ENCODE assay signal across 8 cellular contexts in genomic region chr2:38601463-38602135, GRCh38. TPM values are rescaled to one million over a fixed set of nuclear protein-coding genes. Genes with fewer than 3 reads are reported as not detected.
DNase-seq lines count a peak whose midpoint lies in the region; ATAC-seq and TF ChIP-seq lines count a peak whose summit lies in the region.

No MANE protein-coding gene starts in this region.

- H3K27ac Mint-ChIP-seq in CD8-positive, alpha-beta memory T cell = peak overlapping the region; percentile 72 to 99 (median 89)
- no peak overlapping the region for H3K27ac Mint-ChIP-seq in activated B cell treated with CpG ODN at 0.5 μM for 24 hours

- intact Hi-C loops in HCT116 (cut with micrococcal nuclease) (loop anchor here (5.0 kb wide), 1 partner anchor 126 kb away; no protein-coding TSS in a partner anchor), activated B cell treated with CpG ODN at 0.5 μM for 24 hours (cut with micrococcal nuclease) (loop anchor here (1.0 to 10.0 kb wide), 5 partner anchors 21 to 523 kb away; partner anchors contain the start of gene SOS1), gastrocnemius medialis (cut with DNase I; ENCODE audit: low total_unique reads) (loop anchor here (2.0 to 5.0 kb wide), 6 partner anchors 65 to 225 kb away; partner anchors contain the start of genes ATL2, GALM and SRSF7)

- H3K4me2 ChIP-seq in HCT116 (ENCODE audit: low read length) = peak overlapping the region; percentile 92

- H4K20me1 ChIP-seq in HCT116 (ENCODE audit: insufficient read depth) = 0 out of 2 replicates have a peak, but pooled peaks cover 7% of the 10 kb centered on the region

- H3K9me3 Mint-ChIP-seq in CD8-positive, alpha-beta memory T cell = no peaks in the 10 kb centered on the region
- no peaks in the 10 kb centered on the region for H3K9me3 Mint-ChIP-seq in activated B cell treated with CpG ODN at 0.5 μM for 24 hours

- no peak for TF ChIP-seq RAD21 in HCT116 (IDR thresholded peaks at IDR 0.05; ENCODE audit: low read depth)

- no peaks in the 10 kb centered on the region for H3K36me3 ChIP-seq in CD8-positive, alpha-beta memory T cell (ENCODE audit: insufficient read depth, low read length)
- no peaks in the 10 kb centered on the region for H3K36me3 ChIP-seq in HCT116 (ENCODE audit: control insufficient read depth in 1 of 2, insufficient read depth in 2 of 2, low read length in 2 of 2)
- no peaks in the 10 kb centered on the region for H3K36me3 ChIP-seq in gastrocnemius medialis

- BruUV-seq in HCT116 (replicated peaks; lab: Mats Ljungman, UMichigan) = no TSS peak

- no peak overlapping the region for H2AFZ ChIP-seq in HCT116 (ENCODE audit: low read depth, low read length, poor library complexity, severe bottlenecking)

- peak overlapping the region; percentile 93 for H3K4me3 ChIP-seq in CD8-positive, alpha-beta memory T cell (ENCODE audit: low read length)
- H3K4me3 ChIP-seq in HCT116 (replicated peaks in 1 of 2; ENCODE audit: low read depth in 1 of 2, low read length in 2 of 2) (peak overlapping the region; percentile 77 to 79), gastrocnemius medialis (peak overlapping the region; percentile 80 to 93 (median 90))

- H3K9ac ChIP-seq in HCT116 (ENCODE audit: low read length) = peak overlapping the region; percentile 73

- H3K4me3 Mint-ChIP-seq in CD8-positive, alpha-beta memory T cell = peak overlapping the region; percentile 93 to 97 (median 96)
- peak overlapping the region; percentile 79 for H3K4me3 Mint-ChIP-seq in activated B cell treated with CpG ODN at 0.5 μM for 24 hours

- peaks cover 0 to 27% (median 1%) of the 10 kb centered on the region in 3 donors for H3K36me3 Mint-ChIP-seq in CD8-positive, alpha-beta memory T cell
- H3K36me3 Mint-ChIP-seq in activated B cell treated with CpG ODN at 0.5 μM for 24 hours (ENCODE audit: low read depth) = peaks cover 2% of the 10 kb centered on the region

- peak overlapping the region; percentile 82 for H3K27ac ChIP-seq in CD8-positive, alpha-beta memory T cell (ENCODE audit: low read depth, low read length)
- H3K27ac ChIP-seq in HCT116 (ENCODE audit: low read depth, low read length) (peak overlapping the region; percentile 95), gastrocnemius medialis (peak overlapping the region; percentile 94 to 98 (median 98))

- peaks cover 0 to 2% of the 10 kb centered on the region in 2 donors for H3K27me3 Mint-ChIP-seq in CD8-positive, alpha-beta memory T cell
- H3K27me3 Mint-ChIP-seq in activated B cell treated with CpG ODN at 0.5 μM for 24 hours = peaks cover 35% of the 10 kb centered on the region

- no peaks in the 10 kb centered on the region for H3K9me2 ChIP-seq in HCT116 (ENCODE audit: insufficient read depth)

- POLR2A ChIA-PET in CD8-positive, alpha-beta memory T cell (lab: Charles Lee) = interaction anchor here (0.6 to 5.8 kb wide), 15 partner anchors 10 to 150 kb away, joined by 3 to 57 read pairs (median 6); partner anchors contain the start of genes GALM and SRSF7
- POLR2A ChIA-PET in HCT116 (lab: Charles Lee) = interaction anchor here (1.3 kb wide), 1 partner anchor 150 kb away, joined by 3 read pairs; the partner anchor contains the start of gene SRSF7
- POLR2A ChIA-PET in activated B cell treated with CpG ODN at 0.5 μM for 24 hours (lab: Charles Lee) = interaction anchor here (1.0 to 5.0 kb wide), 2 partner anchors 141 to 150 kb away, joined by 3 to 39 read pairs; partner anchors contain the start of gene SRSF7

- TF ChIP-seq CTCF in HCT116 (IDR thresholded peaks at IDR 0.05 in 2 of 3, conservative IDR thresholded peaks at IDR 0.05 in 1 of 3; ENCODE audit: borderline replicate concordance in 1 of 3, insufficient read depth in 1 of 3, low read depth in 2 of 3, low read length in 2 of 3) (no peak), activated B cell treated with CpG ODN at 0.5 μM for 24 hours (IDR thresholded peaks at IDR 0.05) (no peak), gastrocnemius medialis (IDR thresholded peaks at IDR 0.05 in 4 of 5, conservative IDR thresholded peaks at IDR 0.05 in 1 of 5) (no peak)

- no peak for DNase-seq in CD8-positive, alpha-beta memory T cell
- no peak for DNase-seq in HCT116 (ENCODE audit: low read depth, low spot score)
- DNase-seq in activated B cell treated with CpG ODN at 0.5 μM for 24 hours = no peak
- DNase-seq in glomerular visceral epithelial cell (ENCODE audit: extremely low spot score) = peak; percentile 19
- DNase-seq in gastrocnemius medialis = no peak
- no peak for DNase-seq in COLO668 (lab: John Stamatoyannopoulos, UW; ENCODE audit: unreplicated experiment)
- no peak for DNase-seq in activated gamma-delta T cell treated with Interleukin-2 at 50 U/mL for 16 hours
- DNase-seq in activated gamma-delta T cell (lab: John Stamatoyannopoulos, UW) = no peak

- RAD21 ChIA-PET in HCT116 (lab: Charles Lee; ENCODE audit: low non-redundant PET in 1 of 2, low total read pairs in 2 of 2, uncharacterized antibody in 2 of 2, unreplicated experiment in 2 of 2) = no interaction called here

- peaks cover 47 to 62% (median 60%) of the 10 kb centered on the region in 3 donors for H3K4me1 Mint-ChIP-seq in CD8-positive, alpha-beta memory T cell
- peaks cover 15% of the 10 kb centered on the region for H3K4me1 Mint-ChIP-seq in activated B cell treated with CpG ODN at 0.5 μM for 24 hours

- no peaks in the 10 kb centered on the region for H3K27me3 ChIP-seq in CD8-positive, alpha-beta memory T cell (ENCODE audit: insufficient read depth, low read length, poor library complexity, severe bottlenecking)
- no peaks in the 10 kb centered on the region for H3K27me3 ChIP-seq in HCT116 (ENCODE audit: insufficient read depth, low read length)
- H3K27me3 ChIP-seq in gastrocnemius medialis = no peaks in the 10 kb centered on the region

- H3K4me1 ChIP-seq in CD8-positive, alpha-beta memory T cell (ENCODE audit: insufficient read depth, low read length) = peaks cover 22% of the 10 kb centered on the region
- H3K4me1 ChIP-seq in HCT116 (ENCODE audit: control insufficient read depth in 1 of 2, insufficient read depth in 2 of 2, low read length in 2 of 2) (peaks cover 23 to 28% of the 10 kb centered on the region in 2 experiments), gastrocnemius medialis (peaks cover 40 to 55% of the 10 kb centered on the region in 2 donors)

- in situ Hi-C loops in gastrocnemius medialis (cut with MboI; ENCODE audit: low sequenced_read_pairs in 4 of 4) = loop anchor here in 2 of 4 donors (10.0 kb wide), 1 partner anchor 63 kb away; the partner anchor contains the start of gene GALM (in 2 of the 2)

- CTCF ChIA-PET in CD8-positive, alpha-beta memory T cell (lab: Charles Lee) = interaction anchor here (1.0 to 8.0 kb wide), 20 partner anchors 11 to 149 kb away, joined by 3 to 96 read pairs (median 8); partner anchors contain the start of genes GALM and SRSF7
- CTCF ChIA-PET in HCT116 (lab: Charles Lee) = interaction anchor here (1.0 to 1.2 kb wide), 2 partner anchors 24 to 124 kb away, joined by 3 read pairs; no protein-coding TSS in a partner anchor
- CTCF ChIA-PET in activated B cell treated with CpG ODN at 0.5 μM for 24 hours (lab: Charles Lee) = interaction anchor here (0.8 to 1.5 kb wide), 4 partner anchors 20 to 346 kb away, joined by 3 to 4 read pairs (median 3); no protein-coding TSS in a partner anchor

- no peak for ATAC-seq in HCT116
- ATAC-seq in activated B cell treated with CpG ODN at 0.5 μM for 24 hours (ENCODE audit: low read depth) = no peak
- ATAC-seq in gastrocnemius medialis = no peak

- peaks cover 52% of the 10 kb centered on the region for H3K79me2 ChIP-seq in HCT116 (ENCODE audit: insufficient read depth, low read length)

- no peaks in the 10 kb centered on the region for H3K9me3 ChIP-seq in CD8-positive, alpha-beta memory T cell (ENCODE audit: low read length)
- no peaks in the 10 kb centered on the region for H3K9me3 ChIP-seq in HCT116 (ENCODE audit: control insufficient read depth in 1 of 2, insufficient read depth in 1 of 2, low read depth in 1 of 2, low read length in 2 of 2)
- no peaks in the 10 kb centered on the region for H3K9me3 ChIP-seq in gastrocnemius medialis

- no peak for TF ChIP-seq POLR2A in HCT116 (IDR thresholded peaks at IDR 0.05; ENCODE audit: borderline replicate concordance, extremely low read depth, insufficient read depth, insufficient read length)
- TF ChIP-seq POLR2A in gastrocnemius medialis (IDR thresholded peaks at IDR 0.05) = no peak

TF ChIP-seq in HCT116, 20 proteins besides CTCF, POLR2A, EP300 and RAD21 (continues in another document):
- no peak for TF ChIP-seq MAX (IDR thresholded peaks at IDR 0.05)
- TF ChIP-seq JUND (IDR thresholded peaks at IDR 0.05) = no peak
- no peak for TF ChIP-seq SIN3A (IDR thresholded peaks at IDR 0.05; ENCODE audit: low read depth)
- no peak for TF ChIP-seq TCF7L2 (IDR thresholded peaks at IDR 0.05; ENCODE audit: borderline replicate concordance, extremely low read depth, insufficient read depth, insufficient read length)
- no peak for TF ChIP-seq EZH2 (IDR thresholded peaks at IDR 0.05)
- no peak for TF ChIP-seq ZNF274 (IDR thresholded peaks at IDR 0.05; ENCODE audit: low read depth, low read length)
- no peak for TF ChIP-seq EZH2phosphoT487 (IDR thresholded peaks at IDR 0.05; ENCODE audit: borderline replicate concordance)
- no peak for TF ChIP-seq EGR1 (IDR thresholded peaks at IDR 0.05; ENCODE audit: low read depth)
- no peak for TF ChIP-seq CEBPB (IDR thresholded peaks at IDR 0.05; ENCODE audit: low read depth)

RNA-seq across cellular contexts. Expression of gene HNRNPLL, which starts 1.1 kb away (rescaled TPM):
- total RNA-seq in CD8-positive, alpha-beta memory T cell = 10 to 100 TPM; 77.4 to 80.8 TPM
- polyA plus RNA-seq in CD8-positive, alpha-beta memory T cell = 65.4 TPM
- total RNA-seq in HCT116 (2021; ENCODE audit: unreplicated experiment) (43.2 TPM), activated B cell treated with CpG ODN at 0.5 μM for 24 hours (8.6 and 8.8 TPM in 2 replicates), gastrocnemius medialis (10 to 100 TPM; 20.0 to 42.9 (median 21.9) TPM)
- polyA plus RNA-seq in HCT116 (2012) = 18.0 and 22.8 TPM in 2 replicates
